In genomic region chr17:82872591-82873520, GRCh38 we compare ENCODE assay signal across 29 cellular contexts. TPM values are rescaled to one million over a fixed set of nuclear protein-coding genes. Genes with fewer than 3 reads are reported as not detected.
DNase-seq lines count a peak whose midpoint lies in the region; ATAC-seq, FAIRE-seq and TF ChIP-seq lines count a peak whose summit lies in the region.
"Had no signal": no experiment of that assay in that cellular context is flagged by ENCODE, and none has a peak within 500 bp of the region (broad histone marks: within the 10 kb centered on the region; RNA-seq: fewer than 3 reads in every experiment).

No MANE protein-coding gene starts in this region.

- H3K27me3 ChIP-seq in left ventricle myocardium inferior (ENCODE audit: low read depth), result no peaks in the 10 kb centered on the region
- H3K27me3 ChIP-seq in foreskin keratinocyte, result no peaks in the 10 kb centered on the region
- H3K27me3 ChIP-seq: brain microvascular endothelial cell, neutrophil, suprapubic skin had no signal

- H3K27me3 Mint-ChIP-seq in stimulated activated memory B cell treated with anti-CD40 and anti-IgM and Interleukin-4, amounts not matched to agents 10 μg/mL and 1 μg/mL and 100 μg/mL, for 72 hours, result peaks cover 6% of the 10 kb centered on the region
- H3K27me3 Mint-ChIP-seq: activated naive CD8-positive, alpha-beta T cell treated with anti-CD3 and anti-CD28 coated beads, Interleukin-2, amount 50 U/mL, for 24 hours had no signal

- H3K4me1 ChIP-seq in left ventricle myocardium inferior (peaks cover 63% of the 10 kb centered on the region), foreskin keratinocyte (peaks cover 25% of the 10 kb centered on the region)
- H3K4me1 ChIP-seq: A549 had no signal

- TF ChIP-seq CTCF in left ventricle myocardium inferior (IDR thresholded peaks at IDR 0.05; ENCODE audit: borderline replicate concordance), result no peak
- TF ChIP-seq CTCF in foreskin keratinocyte (conservative IDR thresholded peaks at IDR 0.05), result no peak
- TF ChIP-seq CTCF in D721Med (IDR thresholded peaks at IDR 0.05; ENCODE audit: insufficient read depth, missing control alignments), result no peak

- no peaks in the 10 kb centered on the region for H3K9me3 ChIP-seq in left ventricle myocardium inferior (replicated peaks)
- H3K9me3 ChIP-seq: A549, neutrophil, suprapubic skin had no signal

- H3K4me1 Mint-ChIP-seq in stimulated activated memory B cell treated with anti-CD40 and anti-IgM and Interleukin-4, amounts not matched to agents 10 μg/mL and 1 μg/mL and 100 μg/mL, for 72 hours, result peaks cover 59% of the 10 kb centered on the region

- ATAC-seq in foreskin keratinocyte (no peak), GM19452 (IDR thresholded peaks at IDR 0.05; ENCODE audit: unreplicated experiment) (no peak)
- ATAC-seq in stimulated activated memory B cell treated with anti-CD40 and anti-IgM and Interleukin-4, amounts not matched to agents 10 μg/mL and 1 μg/mL and 100 μg/mL, for 72 hours, result peak; percentile 50
- ATAC-seq: A549; activated naive CD8-positive, alpha-beta T cell treated with anti-CD3 and anti-CD28 coated beads, Interleukin-2, amount 50 U/mL, for 24 hours; PC-3 had no signal

- peaks cover 28% of the 10 kb centered on the region for H3K36me3 ChIP-seq in left ventricle myocardium inferior

- FAIRE-seq in D721Med (lab: Jason Lieb, UNC), result no peak
- FAIRE-seq: A549, colon had no signal

- no peaks in the 10 kb centered on the region for H3K9me3 Mint-ChIP-seq in stimulated activated memory B cell treated with anti-CD40 and anti-IgM and Interleukin-4, amounts not matched to agents 10 μg/mL and 1 μg/mL and 100 μg/mL, for 72 hours
- H3K9me3 Mint-ChIP-seq: activated naive CD8-positive, alpha-beta T cell treated with anti-CD3 and anti-CD28 coated beads, Interleukin-2, amount 50 U/mL, for 24 hours; endodermal cell; HFFc6; T-helper 1 cell treated with Interleukin-12 subunit alpha and Interleukin-12 subunit beta and Interleukin-4 antibody, amounts not matched to agents 30 μg/mL and 1 μg/mL, for 36 hours had no signal

- intact Hi-C loops in left ventricle myocardium inferior (cut with micrococcal nuclease), result no loop called here
- intact Hi-C loops in cardiac septum (cut with DNase I), result no loop called here

- H3K36me3 Mint-ChIP-seq in stimulated activated memory B cell treated with anti-CD40 and anti-IgM and Interleukin-4, amounts not matched to agents 10 μg/mL and 1 μg/mL and 100 μg/mL, for 72 hours, result peaks cover 13% of the 10 kb centered on the region

- no peak overlapping the region for H3K4me3 ChIP-seq in left ventricle myocardium inferior
- H3K4me3 ChIP-seq: A549, suprapubic skin had no signal

- peak overlapping the region; percentile 57 for H3K27ac Mint-ChIP-seq in stimulated activated memory B cell treated with anti-CD40 and anti-IgM and Interleukin-4, amounts not matched to agents 10 μg/mL and 1 μg/mL and 100 μg/mL, for 72 hours
- H3K27ac Mint-ChIP-seq: activated naive CD8-positive, alpha-beta T cell treated with anti-CD3 and anti-CD28 coated beads, Interleukin-2, amount 50 U/mL, for 24 hours; HFFc6; T-helper 1 cell treated with Interleukin-12 subunit alpha and Interleukin-12 subunit beta and Interleukin-4 antibody, amounts not matched to agents 30 μg/mL and 1 μg/mL, for 36 hours had no signal

- DNase-seq in left ventricle myocardium inferior, result no peak
- no peak for DNase-seq in cardiac septum (ENCODE audit: low spot score)
- peak; percentile 74 for DNase-seq in NAMALWA (ENCODE audit: low spot score)
- DNase-seq in foreskin keratinocyte, result no peak
- no peak for DNase-seq in D721Med (ENCODE audit: insufficient read length, low spot score)
- no peak for DNase-seq in activated effector memory CD4-positive, alpha-beta T cell treated with Interleukin-2 at 50 U/mL for 16 hours
- DNase-seq: activated CD8-positive, alpha-beta memory T cell treated with anti-CD3 and anti-CD28 coated beads, Interleukin-2, amount 50 U/mL, for 48 hours; activated effector memory CD4-positive, alpha-beta T cell treated with anti-CD3 and anti-CD28 coated beads, Interleukin-2, amount 50 U/mL, for 16 hours; activated naive CD8-positive, alpha-beta T cell treated with anti-CD3 and anti-CD28 coated beads, Interleukin-2, amount 50 U/mL, for 24 hours; brain microvascular endothelial cell; C1 segment of cervical spinal cord; endodermal cell; GF-D8; HFFc6; IMR-90; NCI-H1694; NCI-H774; PC-3 had no signal

- H3K27ac ChIP-seq in left ventricle myocardium inferior (replicated peaks) (peak overlapping the region; percentile 84), foreskin keratinocyte (peak overlapping the region; percentile 100)
- H3K27ac ChIP-seq: A549, brain microvascular endothelial cell, HL-60, neutrophil had no signal

- no peak overlapping the region for H3K4me3 Mint-ChIP-seq in stimulated activated memory B cell treated with anti-CD40 and anti-IgM and Interleukin-4, amounts not matched to agents 10 μg/mL and 1 μg/mL and 100 μg/mL, for 72 hours
- H3K4me3 Mint-ChIP-seq: activated naive CD8-positive, alpha-beta T cell treated with anti-CD3 and anti-CD28 coated beads, Interleukin-2, amount 50 U/mL, for 24 hours; endodermal cell; HFFc6; T-helper 1 cell treated with Interleukin-12 subunit alpha and Interleukin-12 subunit beta and Interleukin-4 antibody, amounts not matched to agents 30 μg/mL and 1 μg/mL, for 36 hours had no signal

RNA-seq across cellular contexts. Expression of gene ZNF750, which starts 33.0 kb away (rescaled TPM):
- not detected for total RNA-seq in left ventricle myocardium inferior
- total RNA-seq in cardiac septum, result not detected
- total RNA-seq in foreskin keratinocyte, result 0.18 and 0.27 TPM in 2 replicates
- 0.12 TPM in 2 replicates for polyA plus RNA-seq in foreskin keratinocyte
- total RNA-seq: endodermal cell, fibroblast of lung, HFFc6, IMR-90, M059J, mucosa of gallbladder, PC-3 had no signal
- polyA plus RNA-seq: A549, fibroblast of lung, IMR-90 had no signal
